25 cellular contexts compared by ENCODE assay signal in the genomic region with DNA sequence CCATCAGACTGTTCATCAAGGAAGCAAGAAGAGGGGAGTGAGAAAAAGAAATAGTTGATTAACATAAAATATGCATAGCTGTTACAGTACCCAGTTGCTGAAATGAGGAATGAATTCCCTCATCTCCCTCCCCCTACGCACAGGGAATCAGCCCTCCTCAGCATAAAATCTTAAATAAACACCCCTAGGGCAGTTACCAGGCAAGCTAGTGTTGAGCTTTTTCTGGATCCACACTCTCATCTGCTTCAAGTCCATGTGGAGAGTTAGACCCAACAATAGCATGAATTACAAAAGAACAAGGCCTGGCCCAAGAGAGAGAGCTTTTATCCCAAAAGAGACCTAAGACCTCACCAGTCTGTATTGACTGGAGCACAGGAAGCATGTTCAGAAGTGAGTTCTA. TPM values are rescaled to one million over a fixed set of nuclear protein-coding genes. Genes with fewer than 3 reads are reported as not detected.
DNase-seq lines count a peak whose midpoint lies in the region; ATAC-seq and TF ChIP-seq lines count a peak whose summit lies in the region.
"Had no signal": no experiment of that assay in that cellular context is flagged by ENCODE, and none has a peak within 500 bp of the region (broad histone marks: within the 10 kb centered on the region; RNA-seq: fewer than 3 reads in every experiment).

No MANE protein-coding gene starts in this region.

- CTCF ChIA-PET in T-cell (lab: Charles Lee) = no interaction called here

- no peak overlapping the region for H3K27ac Mint-ChIP-seq in T-cell

- no peaks in the 10 kb centered on the region for H3K4me1 ChIP-seq in heart left ventricle
- H3K4me1 ChIP-seq: Caco-2 had no signal

- H3K4me3 ChIP-seq in fibroblast of villous mesenchyme (ENCODE audit: low read depth, low read length) = no peak overlapping the region
- no peak overlapping the region for H3K4me3 ChIP-seq in heart left ventricle
- H3K4me3 ChIP-seq: BLaER1 treated with 17β-estradiol and CSF1 and Interleukin-3, amounts not matched to agents 10 nM and 100 nM had no signal

- H3K4me3 Mint-ChIP-seq in T-cell = no peak overlapping the region
- H3K4me3 Mint-ChIP-seq: CD4-positive, alpha-beta memory T cell had no signal

- peaks cover 0 to 3% (median 0%) of the 10 kb centered on the region in 9 donors for H3K27me3 ChIP-seq in heart left ventricle

- no peak for TF ChIP-seq POLR2A in heart left ventricle (IDR thresholded peaks at IDR 0.05)

- TF ChIP-seq CTCF in fibroblast of villous mesenchyme (IDR thresholded peaks at IDR 0.05; ENCODE audit: insufficient read depth, low read depth, low read length) (no peak), heart left ventricle (IDR thresholded peaks at IDR 0.05) (no peak)

- H3K36me3 ChIP-seq in heart left ventricle = no peaks in the 10 kb centered on the region
- H3K36me3 ChIP-seq: BLaER1 treated with 17β-estradiol and CSF1 and Interleukin-3, amounts not matched to agents 10 nM and 100 nM had no signal

- intact Hi-C loops in heart left ventricle (cut with DNase I) = no loop called here

- DNase-seq in NCI-H1417 (lab: John Stamatoyannopoulos, UW) (peak in 2 of 3 experiments; percentile 12 to 38), NCI-H1417 treated with DMSO at 0.1 percent for 48 hours (lab: John Stamatoyannopoulos, UW) (no peak), NCI-H69 (lab: John Stamatoyannopoulos, UW) (peak; percentile 80), fibroblast of villous mesenchyme (ENCODE audit: low read depth) (peak; percentile 19), heart left ventricle (no peak), T-cell (no peak), HUDEP-2 (lab: John Stamatoyannopoulos, UW; ENCODE audit: unreplicated experiment in 76 of 76) (no peak)
- DNase-seq: Caco-2; CD4-positive, alpha-beta memory T cell; DMS 273 treated with DMSO at 0.1 percent for 48 hours; DMS79 treated with DMSO at 0.1 percent for 48 hours; GDM1; GOT3; KBM-7; NCI-H1105; NCI-H187 treated with DMSO at 0.1 percent for 48 hours; NCI-H2107; NCI-H510A; NCI-H748 treated with DMSO at 0.1 percent for 48 hours; T-helper 1 cell had no signal

- H3K4me1 Mint-ChIP-seq in T-cell = no peaks in the 10 kb centered on the region
- H3K4me1 Mint-ChIP-seq: CD4-positive, alpha-beta memory T cell had no signal

- peaks cover 21 to 50% of the 10 kb centered on the region in 2 donors for H3K27me3 Mint-ChIP-seq in T-cell

- no peaks in the 10 kb centered on the region for H3K9me3 ChIP-seq in heart left ventricle
- H3K9me3 ChIP-seq: BLaER1 treated with 17β-estradiol and CSF1 and Interleukin-3, amounts not matched to agents 10 nM and 100 nM; Caco-2 had no signal

- WGBS in heart left ventricle, 4 donors = 62 to 83% (median 70%) methylated on average over 1 of the region's 1 CpG

- no peak overlapping the region for H3K27ac ChIP-seq in heart left ventricle
- H3K27ac ChIP-seq: 22Rv1; BLaER1 treated with 17β-estradiol and CSF1 and Interleukin-3, amounts not matched to agents 10 nM and 100 nM; HL-60 had no signal

- POLR2A ChIA-PET in T-cell (lab: Charles Lee) = interaction anchor here in 1 of 2 donors (0.5 kb wide), 1 partner anchor 359 kb away, joined by 3 read pairs; no protein-coding TSS in a partner anchor

- no peaks in the 10 kb centered on the region for H3K9me3 Mint-ChIP-seq in T-cell
- H3K9me3 Mint-ChIP-seq: CD4-positive, alpha-beta memory T cell had no signal

- no peaks in the 10 kb centered on the region for H3K36me3 Mint-ChIP-seq in T-cell
- H3K36me3 Mint-ChIP-seq: CD4-positive, alpha-beta memory T cell had no signal

- ATAC-seq in heart left ventricle = no peak
- ATAC-seq in T-cell (replicated peaks in 1 of 4) = no peak
- ATAC-seq in HG02884 (IDR thresholded peaks at IDR 0.05; ENCODE audit: unreplicated experiment) = no peak
- ATAC-seq: Panc1 had no signal

RNA-seq across cellular contexts. Expression of a gene that starts 19.0 kb away (rescaled TPM):
- total RNA-seq in fibroblast of villous mesenchyme (4.3 and 32.9 TPM in 2 replicates), heart left ventricle (1 to 10 TPM; 1.2 to 5.4 (median 2.0) TPM), T-cell (under 1 TPM in 4 of 5 donors, not detected in 1; 0.12 to 0.82 (median 0.29) TPM)
- polyA plus RNA-seq in heart left ventricle = 1 to 10 TPM; 1.9 to 2.3 TPM
- total RNA-seq: CD4-positive, alpha-beta memory T cell had no signal
- polyA plus RNA-seq: CD4-positive, alpha-beta memory T cell had no signal

Comparison
In these comparisons a context has a peak if more than half of its experiments do, and no peak if none do; other contexts are left out.
1. DNase-seq: peak in NCI-H1417 (2 of 3), NCI-H69 (single experiment) and fibroblast of villous mesenchyme (single experiment); none in NCI-H1417 treated with DMSO at 0.1 percent for 48 hours (single experiment), heart left ventricle (0 of 5), T-cell (0 of 34) and HUDEP-2 (0 of 76).